Comparison of ENCODE assay signal across 11 cellular contexts in genomic region chr11:73384531-73384870, GRCh38. TPM values are rescaled to one million over a fixed set of nuclear protein-coding genes. Genes with fewer than 3 reads are reported as not detected.
DNase-seq lines count a peak whose midpoint lies in the region; ATAC-seq and TF ChIP-seq lines count a peak whose summit lies in the region.
"Had no signal": no experiment of that assay in that cellular context is flagged by ENCODE, and none has a peak within 500 bp of the region (broad histone marks: within the 10 kb centered on the region; RNA-seq: fewer than 3 reads in every experiment).

No MANE protein-coding gene starts in this region.

- H3K27ac Mint-ChIP-seq in CD14-positive monocyte (peak overlapping the region; percentile 95 to 99 (median 98)), WTC11 (no peak overlapping the region; the same call in 1 of the 2 replicates)

- H3K9me3 ChIP-seq in neuronal stem cell (replicated peaks in 1 of 2; ENCODE audit: control insufficient read depth in 2 of 2, insufficient read depth in 1 of 2, low read depth in 1 of 2, low read length in 2 of 2) (no peaks in the 10 kb centered on the region), mammary epithelial cell (replicated peaks; ENCODE audit: insufficient read depth, low read length) (no peaks in the 10 kb centered on the region)
- H3K9me3 ChIP-seq: body of pancreas, SJSA1 had no signal

- peaks cover 100% of the 10 kb centered on the region for H3K79me2 ChIP-seq in mammary epithelial cell (ENCODE audit: insufficient read depth, low read length)

- in situ Hi-C loops in mammary epithelial cell (cut with MboI; ENCODE audit: low sequenced_read_pairs in 2 of 2), result no loop called here

- peaks cover 31% of the 10 kb centered on the region for H3K79me1 ChIP-seq in neuronal stem cell (ENCODE audit: low read depth, low read length)

- H2AK5ac ChIP-seq in neuronal stem cell (ENCODE audit: low read depth, low read length), result peak overlapping the region; percentile 77

- H4K8ac ChIP-seq in neuronal stem cell (ENCODE audit: low read depth, low read length), result no peak overlapping the region

- H2BK15ac ChIP-seq in neuronal stem cell (ENCODE audit: low read length), result peak overlapping the region; percentile 38

- ATAC-seq in GM21528 (IDR thresholded peaks at IDR 0.05; ENCODE audit: low FRiP score, unreplicated experiment) (peak; percentile 1), WTC11 (no peak), GM21619 (IDR thresholded peaks at IDR 0.05; ENCODE audit: unreplicated experiment) (no peak)

- H3K27me3 ChIP-seq in neuronal stem cell (ENCODE audit: control insufficient read depth in 3 of 3, insufficient read depth in 3 of 3, low read depth in 1 of 3, low read length in 3 of 3) (no peaks in the 10 kb centered on the region), mammary epithelial cell (ENCODE audit: insufficient read depth, low read length) (no peaks in the 10 kb centered on the region)
- H3K27me3 ChIP-seq: body of pancreas, SJSA1 had no signal

- H2BK12ac ChIP-seq in neuronal stem cell (ENCODE audit: low read length), result no peak overlapping the region

- H3K36me3 ChIP-seq in neuronal stem cell (replicated peaks in 1 of 2; ENCODE audit: control insufficient read depth in 2 of 2, insufficient read depth in 2 of 2, low read length in 2 of 2), result peaks cover 1 to 8% of the 10 kb centered on the region in 2 donors
- H3K36me3 ChIP-seq in mammary epithelial cell (ENCODE audit: insufficient read depth, low read length), result no peaks in the 10 kb centered on the region
- H3K36me3 ChIP-seq: SJSA1 had no signal

- peaks cover 99% of the 10 kb centered on the region for H3K4me1 Mint-ChIP-seq in CD14-positive monocyte
- peaks cover 11% of the 10 kb centered on the region for H3K4me1 Mint-ChIP-seq in WTC11

- POLR2A ChIA-PET in WTC11 (lab: Charles Lee), result no interaction called here

- no TSS peak for BruUV-seq in mammary epithelial cell (replicated peaks; lab: Mats Ljungman, UMichigan)

- H3K27ac ChIP-seq in caudate nucleus (ENCODE audit: low read depth, low read length) (peak overlapping the region; percentile 79), neuronal stem cell (replicated peaks; ENCODE audit: low read length) (no peak overlapping the region), mammary epithelial cell (ENCODE audit: insufficient read depth, low read depth, low read length) (no peak overlapping the region)
- H3K27ac ChIP-seq: SJSA1 had no signal

- H3K4me2 ChIP-seq in neuronal stem cell (ENCODE audit: insufficient read depth, low read length, poor library complexity, severe bottlenecking) (no peak overlapping the region), mammary epithelial cell (ENCODE audit: insufficient read depth, low read depth, low read length) (no peak overlapping the region)

- H3K4me3 Mint-ChIP-seq in CD14-positive monocyte (peak overlapping the region; percentile 69 to 83), WTC11 (no peak overlapping the region)

- H3K9ac ChIP-seq in neuronal stem cell (ENCODE audit: low read depth, low read length, poor library complexity) (no peak overlapping the region), mammary epithelial cell (ENCODE audit: insufficient read depth, low read length) (no peak overlapping the region)

- H3K27me3 Mint-ChIP-seq in CD14-positive monocyte (ENCODE audit: low read depth in 3 of 3) (no peaks in the 10 kb centered on the region), WTC11 (ENCODE audit: low read depth) (no peaks in the 10 kb centered on the region)

- H3K4me3 ChIP-seq in neuronal stem cell (ENCODE audit: low read length in 2 of 2), result no peak overlapping the region
- no peak overlapping the region for H3K4me3 ChIP-seq in mammary epithelial cell (replicated peaks in 1 of 3; ENCODE audit: insufficient read depth in 1 of 3, low read depth in 2 of 3, low read length in 3 of 3)
- H3K4me3 ChIP-seq: body of pancreas, SJSA1 had no signal

- no peak overlapping the region for H2BK120ac ChIP-seq in neuronal stem cell (ENCODE audit: low read depth, low read length)

- CTCF ChIA-PET in WTC11 (lab: Charles Lee) (interaction anchor here (0.7 to 5.1 kb wide), 9 partner anchors 9 to 293 kb away, joined by 4 to 41 read pairs (median 8); no protein-coding TSS in a partner anchor), mammary epithelial cell (lab: Charles Lee; ENCODE audit: low non-redundant PET) (no interaction called here)

- H4K91ac ChIP-seq in neuronal stem cell (ENCODE audit: low read depth, low read length, poor library complexity), result no peak overlapping the region

- H3K9me3 Mint-ChIP-seq in CD14-positive monocyte (no peaks in the 10 kb centered on the region), WTC11 (no peaks in the 10 kb centered on the region)

- H3K18ac ChIP-seq in neuronal stem cell (ENCODE audit: low read length), result no peak overlapping the region

- no CpG with 5 or more reads among the region's 4 CpGs for WGBS in neuronal stem cell (ENCODE audit: extremely low coverage in 2 of 2, insufficient read length in 2 of 2, insufficient replicate concordance in 1 of 2), 2 donors
- WGBS in mammary epithelial cell (ENCODE audit: low coverage, missing lambda C conversion rate), result 90% methylated on average over 3 of the region's 4 CpGs

- no peak overlapping the region for H2BK5ac ChIP-seq in neuronal stem cell (ENCODE audit: low read length)

- no peaks in the 10 kb centered on the region for H4K20me1 ChIP-seq in mammary epithelial cell (ENCODE audit: insufficient read depth, low read length)

- H3K23ac ChIP-seq in neuronal stem cell (ENCODE audit: low read depth, low read length, poor library complexity), result peak overlapping the region; percentile 16

- no peak overlapping the region for H3K14ac ChIP-seq in neuronal stem cell (ENCODE audit: low read length)

- no peak overlapping the region for H2AFZ ChIP-seq in neuronal stem cell (ENCODE audit: low read length)
- no peak overlapping the region for H2AFZ ChIP-seq in mammary epithelial cell (ENCODE audit: low read depth, low read length)

- dilution Hi-C loops in mammary epithelial cell (cut with HindIII; ENCODE audit: low sequenced_read_pairs), result no loop called here

- intact Hi-C loops in CD14-positive monocyte (cut with micrococcal nuclease), result no loop called here
- intact Hi-C loops in mammary epithelial cell (cut with micrococcal nuclease), result no loop called here

- H3K4me1 ChIP-seq in neuronal stem cell (ENCODE audit: control insufficient read depth in 2 of 2, insufficient read depth in 1 of 2, low read depth in 1 of 2, low read length in 2 of 2), result peaks cover 27 to 30% of the 10 kb centered on the region in 2 donors
- peaks cover 18% of the 10 kb centered on the region for H3K4me1 ChIP-seq in mammary epithelial cell (ENCODE audit: insufficient read depth, low read length)

- peaks cover 46 to 71% of the 10 kb centered on the region in 2 donors for H3K36me3 Mint-ChIP-seq in CD14-positive monocyte
- no peaks in the 10 kb centered on the region for H3K36me3 Mint-ChIP-seq in WTC11

- TF ChIP-seq CTCF in CD14-positive monocyte (IDR thresholded peaks at IDR 0.05) (no peak), WTC11 (IDR thresholded peaks at IDR 0.05) (no peak), mammary epithelial cell (conservative IDR thresholded peaks at IDR 0.05 in 1 of 2, IDR thresholded peaks at IDR 0.05 in 1 of 2; ENCODE audit: extremely low read depth in 1 of 2, insufficient read depth in 1 of 2, low read depth in 1 of 2, low read length in 2 of 2) (no peak)

- DNase-seq in CD14-positive monocyte (ENCODE audit: low spot score), result no peak
- DNase-seq in caudate nucleus (lab: John Stamatoyannopoulos, UW), result peak in 1 of 61 donors; percentile 53
- DNase-seq in neuronal stem cell (ENCODE audit: low spot score), result no peak
- DNase-seq in WTC11 (ENCODE audit: low spot score), result no peak
- DNase-seq in NCI-H2107 treated with DMSO at 0.1 percent for 48 hours (lab: John Stamatoyannopoulos, UW; ENCODE audit: unreplicated experiment), result no peak
- no peak for DNase-seq in mammary epithelial cell
- DNase-seq: NCI-H510A treated with DMSO at 0.1 percent for 48 hours had no signal

- no peak overlapping the region for H3K4ac ChIP-seq in neuronal stem cell (ENCODE audit: low read length)

TF ChIP-seq in WTC11, 78 proteins besides CTCF, POLR2A, EP300 and RAD21 (continues in another document):
- TF ChIP-seq STAT6 (CRISPR knock-in tag; conservative IDR thresholded peaks at IDR 0.05; ENCODE audit: low read depth) (no peak), USF1 (CRISPR knock-in tag; IDR thresholded peaks at IDR 0.05) (no peak), SMAD4 (CRISPR knock-in tag; IDR thresholded peaks at IDR 0.05) (no peak)

RNA-seq across cellular contexts. Expression of gene RELT, which starts 8.3 kb away (rescaled TPM):
- 10 to 100 TPM; 16.4 to 27.3 TPM for polyA plus RNA-seq in CD14-positive monocyte
- 6.6 TPM for polyA plus RNA-seq in neuronal stem cell (2013, experiment 1 of 2)
- polyA plus RNA-seq in neuronal stem cell (2013, experiment 2 of 2), result 6.9 TPM
- total RNA-seq in WTC11 (2021), result 5.7 to 6.7 TPM (median 5.9 TPM) in 3 replicates
- 10 to 100 TPM in 1 of 2 donors, 1 to 10 TPM in 1; 4.5 to 10.2 TPM for total RNA-seq in mammary epithelial cell
- 5.1 TPM for polyA plus RNA-seq in mammary epithelial cell
- polyA minus RNA-seq in mammary epithelial cell, result 8.6 TPM
